In genomic region chr6:134640975-134641429, GRCh38 we compare ENCODE assay signal across 9 cellular contexts.
DNase-seq lines count a peak whose midpoint lies in the region; ATAC-seq, FAIRE-seq and TF ChIP-seq lines count a peak whose summit lies in the region.
"Had no signal": no experiment of that assay in that cellular context is flagged by ENCODE, and none has a peak within 500 bp of the region (broad histone marks: within the 10 kb centered on the region; RNA-seq: fewer than 3 reads in every experiment).

No MANE protein-coding gene starts in this region.

- peaks cover 5 to 20% of the 10 kb centered on the region in 2 donors for H3K4me1 ChIP-seq in kidney (ENCODE audit: control insufficient read depth in 1 of 2, insufficient read depth in 1 of 2, low read depth in 1 of 2, low read length in 2 of 2)

- CTCF ChIA-PET in activated B cell treated with CpG ODN at 0.5 μM for 24 hours (lab: Charles Lee) = interaction anchor here (0.6 to 6.8 kb wide), 38 partner anchors 9 to 517 kb away, joined by 3 to 88 read pairs (median 3); no protein-coding TSS in a partner anchor

- POLR2A ChIA-PET in activated B cell treated with CpG ODN at 0.5 μM for 24 hours (lab: Charles Lee) = interaction anchor here (0.6 to 2.7 kb wide), 8 partner anchors 300 to 476 kb away, joined by 3 to 20 read pairs (median 4); partner anchors contain the start of gene HBS1L

- H3K9me3 ChIP-seq in kidney (ENCODE audit: control insufficient read depth in 1 of 2, low read length in 2 of 2) = no peaks in the 10 kb centered on the region

- ATAC-seq in HG02970 (IDR thresholded peaks at IDR 0.05; ENCODE audit: low FRiP score, unreplicated experiment) (peak; percentile 78), activated B cell treated with CpG ODN at 0.5 μM for 24 hours (ENCODE audit: low read depth) (peak; percentile 96)

- H3K27ac ChIP-seq in caudate nucleus (ENCODE audit: low read depth, low read length) (peak overlapping the region; percentile 79), kidney (ENCODE audit: low read depth in 2 of 2, low read length in 2 of 2) (peak overlapping the region; percentile 62 to 63)

- TF ChIP-seq CTCF in activated B cell treated with CpG ODN at 0.5 μM for 24 hours (IDR thresholded peaks at IDR 0.05) = peak; percentile 22
- peak; percentile 89 for TF ChIP-seq CTCF in kidney (IDR thresholded peaks at IDR 0.05; ENCODE audit: borderline replicate concordance, extremely low read depth, insufficient read depth)

- no peak overlapping the region for H3K9ac ChIP-seq in kidney (ENCODE audit: low read length in 2 of 2)

- peak; percentile 54 to 74 for DNase-seq in NCI-H524 (lab: John Stamatoyannopoulos, UW)
- DNase-seq in NCI-H524 treated with DMSO at 0.1 percent for 48 hours (lab: John Stamatoyannopoulos, UW) = no peak
- peak; percentile 19 for DNase-seq in NCI-H2171 (lab: John Stamatoyannopoulos, UW)
- peak; percentile 52 for DNase-seq in activated B cell treated with CpG ODN at 0.5 μM for 24 hours
- DNase-seq in caudate nucleus (lab: John Stamatoyannopoulos, UW) = peak in 51 of 61 donors; percentile 8 to 91 (median 55)
- DNase-seq in kidney = no peak
- DNase-seq in stimulated activated CD4-positive, alpha-beta T cell treated with anti-CD3 and anti-CD28 coated beads, Interleukin-1b, Interleukin-23, amount 100 ng/mL, for 24 hours (ENCODE audit: low read depth in 4 of 4, low spot score in 1 of 4) = peak; percentile 38 to 57 (median 50)

- no peaks in the 10 kb centered on the region for H3K36me3 ChIP-seq in kidney (ENCODE audit: control insufficient read depth in 1 of 2, insufficient read depth in 2 of 2, low read length in 2 of 2)

- no peak overlapping the region for H3K4me3 ChIP-seq in kidney (ENCODE audit: low read length in 2 of 2)

- H3K27me3 Mint-ChIP-seq in activated B cell treated with CpG ODN at 0.5 μM for 24 hours = no peaks in the 10 kb centered on the region

- FAIRE-seq in kidney (lab: Jason Lieb, UNC) = peak; percentile 15
- FAIRE-seq: G401.6 had no signal

- no peak overlapping the region for H3K27ac Mint-ChIP-seq in activated B cell treated with CpG ODN at 0.5 μM for 24 hours

- intact Hi-C loops in activated B cell treated with CpG ODN at 0.5 μM for 24 hours (cut with micrococcal nuclease) (loop anchor here (1.0 to 10.0 kb wide), 11 partner anchors 11 to 794 kb away; no protein-coding TSS in a partner anchor), kidney (cut with DNase I) (loop anchor here (10.0 kb wide), 1 partner anchor 466 kb away; no protein-coding TSS in a partner anchor)

- H3K36me3 Mint-ChIP-seq in activated B cell treated with CpG ODN at 0.5 μM for 24 hours (ENCODE audit: low read depth) = no peaks in the 10 kb centered on the region

- H3K4me3 Mint-ChIP-seq in activated B cell treated with CpG ODN at 0.5 μM for 24 hours = no peak overlapping the region

- H3K4me1 Mint-ChIP-seq in activated B cell treated with CpG ODN at 0.5 μM for 24 hours = peaks cover 12% of the 10 kb centered on the region

- H3K9me3 Mint-ChIP-seq in activated B cell treated with CpG ODN at 0.5 μM for 24 hours = no peaks in the 10 kb centered on the region

Comparison
In these comparisons a context has a peak if more than half of its experiments do, and no peak if none do; other contexts are left out.
1. DNase-seq: peak in NCI-H524 (2 of 2), NCI-H2171 (single experiment), activated B cell treated with CpG ODN at 0.5 μM for 24 hours (single experiment), caudate nucleus (51 of 61) and stimulated activated CD4-positive, alpha-beta T cell treated with anti-CD3 and anti-CD28 coated beads, Interleukin-1b, Interleukin-23, amount 100 ng/mL, for 24 hours (4 of 4); none in NCI-H524 treated with DMSO at 0.1 percent for 48 hours (single experiment) and kidney (single experiment).